Comparison of ENCODE assay signal across 8 cellular contexts in genomic region chr20:46022411-46023147, GRCh38.
A peak's percentile ranks its signal among the peaks of the same experiment; 100 is the strongest.
DNase-seq lines count a peak whose midpoint lies in the region; ATAC-seq and TF ChIP-seq lines count a peak whose summit lies in the region.

No MANE protein-coding gene starts in this region.

- H3K4me3 ChIP-seq in GM12864 (ENCODE audit: low read depth, low read length), result 0 out of 2 replicates have a peak overlapping the region, but pooled peaks have one; percentile 20
- peak overlapping the region; percentile 8 to 21 for H3K4me3 ChIP-seq in cardiac fibroblast (replicated peaks in 1 of 2; ENCODE audit: low read depth in 2 of 2, low read length in 2 of 2)

- TF ChIP-seq CTCF in GM12864 (IDR thresholded peaks at IDR 0.05; ENCODE audit: low read depth, low read length, missing control alignments) (peak; percentile 92), cardiac fibroblast (IDR thresholded peaks at IDR 0.05; ENCODE audit: low read depth, low read length) (peak; percentile 81)

- DNase-seq in GM12864 (ENCODE audit: low read depth) (no peak), NCI-H128 (lab: John Stamatoyannopoulos, UW; ENCODE audit: unreplicated experiment) (peak; percentile 63), cardiac fibroblast (ENCODE audit: low read depth in 2 of 2) (peak; percentile 32 to 41), left kidney (ENCODE audit: low read depth, low spot score) (peak; percentile 63), NCI-H2107 treated with DMSO at 0.1 percent for 48 hours (lab: John Stamatoyannopoulos, UW; ENCODE audit: unreplicated experiment) (no peak)
- peak; percentile 59 for DNase-seq in activated CD4-positive, CD25-positive, alpha-beta regulatory T cell treated with anti-CD3 and anti-CD28 coated beads, Interleukin-2, amount 50 U/mL, for 16 hours (ENCODE audit: low read depth, low spot score)
- DNase-seq in stimulated activated CD4-positive, alpha-beta T cell treated with anti-CD3 and anti-CD28 coated beads, TNF-alpha, amount 100 ng/mL, for 1 hour (ENCODE audit: low read depth in 3 of 3, low spot score in 1 of 3), result peak; percentile 38 to 74 (median 42)

- ATAC-seq in GM18498 (IDR thresholded peaks at IDR 0.05; ENCODE audit: unreplicated experiment), result no peak

Comparison
In these comparisons a context has a peak if more than half of its experiments do, and no peak if none do; other contexts are left out.
1. DNase-seq: peak in NCI-H128 (single experiment), activated CD4-positive, CD25-positive, alpha-beta regulatory T cell treated with anti-CD3 and anti-CD28 coated beads, Interleukin-2, amount 50 U/mL, for 16 hours (single experiment), cardiac fibroblast (2 of 2), left kidney (single experiment) and stimulated activated CD4-positive, alpha-beta T cell treated with anti-CD3 and anti-CD28 coated beads, TNF-alpha, amount 100 ng/mL, for 1 hour (3 of 3); none in GM12864 (single experiment) and NCI-H2107 treated with DMSO at 0.1 percent for 48 hours (single experiment).